Comparison of ENCODE assay signal across 9 cellular contexts in the genomic region with DNA sequence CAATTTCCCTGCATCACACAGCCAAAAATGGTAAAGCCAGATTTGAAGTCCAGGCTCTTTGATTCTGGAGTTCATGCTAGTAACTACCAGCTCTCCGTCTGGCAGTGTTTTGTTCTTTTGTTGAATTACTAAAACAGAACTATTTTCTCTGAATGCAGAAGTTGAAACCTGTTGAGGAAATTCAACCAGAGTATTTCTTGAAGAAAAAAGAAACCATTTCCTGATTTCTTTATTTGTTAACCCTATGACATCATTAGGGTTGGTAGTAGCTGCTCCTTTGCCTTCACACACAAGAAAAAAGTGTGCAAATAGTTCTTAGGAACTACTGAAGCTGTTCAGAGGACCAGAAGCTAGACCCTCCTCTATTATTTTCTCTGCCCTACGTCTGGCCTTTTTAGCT. TPM values are rescaled to one million over a fixed set of nuclear protein-coding genes. Genes with fewer than 3 reads are reported as not detected.
DNase-seq lines count a peak whose midpoint lies in the region; ATAC-seq and TF ChIP-seq lines count a peak whose summit lies in the region.
"Had no signal": no experiment of that assay in that cellular context is flagged by ENCODE, and none has a peak within 500 bp of the region (broad histone marks: within the 10 kb centered on the region; RNA-seq: fewer than 3 reads in every experiment).

No MANE protein-coding gene starts in this region.

- H2BK120ac ChIP-seq in H9 (ENCODE audit: low read depth, low read length, poor library complexity, severe bottlenecking) = no peak overlapping the region

- no peak overlapping the region for H3K4me2 ChIP-seq in GM23248 (ENCODE audit: unreplicated experiment)
- no peak overlapping the region for H3K4me2 ChIP-seq in H9 (ENCODE audit: insufficient read depth, insufficient read length, low read length)

- no peak overlapping the region for H2AFZ ChIP-seq in GM23248
- H2AFZ ChIP-seq in H9 (ENCODE audit: low read length) = no peak overlapping the region

- peak overlapping the region; percentile 91 for H3K27ac ChIP-seq in thymus (ENCODE audit: low read depth)
- H3K27ac ChIP-seq in GM23248 = no peak overlapping the region
- no peak overlapping the region for H3K27ac ChIP-seq in H9 (ENCODE audit: insufficient read length, low read depth, low read length)

- peaks cover 48% of the 10 kb centered on the region for H3F3A ChIP-seq in GM23248 (ENCODE audit: insufficient read depth)

- H3K27ac Mint-ChIP-seq in activated T-cell treated with anti-CD3 and anti-CD28 coated beads, Interleukin-2, amount 50 U/mL, for 72 hours = peak overlapping the region; percentile 95
- peak overlapping the region; percentile 61 to 63 for H3K27ac Mint-ChIP-seq in effector memory CD8-positive, alpha-beta T cell
- no peak overlapping the region for H3K27ac Mint-ChIP-seq in H9

- H3K27me3 Mint-ChIP-seq in activated T-cell treated with anti-CD3 and anti-CD28 coated beads, Interleukin-2, amount 50 U/mL, for 72 hours (ENCODE audit: low read depth) = no peaks in the 10 kb centered on the region
- no peaks in the 10 kb centered on the region for H3K27me3 Mint-ChIP-seq in effector memory CD8-positive, alpha-beta T cell
- H3K27me3 Mint-ChIP-seq in H9 (ENCODE audit: low read depth) = peaks cover 3% of the 10 kb centered on the region; the same call in 1 of the 2 replicates

- H3K18ac ChIP-seq in H9 (ENCODE audit: insufficient read length, low read depth, low read length) = no peak overlapping the region

- no peaks in the 10 kb centered on the region for H4K20me1 ChIP-seq in GM23248 (ENCODE audit: insufficient read depth)
- no peaks in the 10 kb centered on the region for H4K20me1 ChIP-seq in H9 (ENCODE audit: control insufficient read depth, insufficient read depth, insufficient read length)

- H4K8ac ChIP-seq in H9 (replicated peaks; ENCODE audit: insufficient read length, low read depth, low read length) = no peak overlapping the region

- no peak overlapping the region for H2BK5ac ChIP-seq in H9 (ENCODE audit: insufficient read length, low read length)

- H3K9me3 Mint-ChIP-seq in activated T-cell treated with anti-CD3 and anti-CD28 coated beads, Interleukin-2, amount 50 U/mL, for 72 hours = no peaks in the 10 kb centered on the region
- H3K9me3 Mint-ChIP-seq in effector memory CD8-positive, alpha-beta T cell = no peaks in the 10 kb centered on the region
- H3K9me3 Mint-ChIP-seq in H9 = no peaks in the 10 kb centered on the region

- DNase-seq in activated T-cell treated with anti-CD3 and anti-CD28 coated beads, Interleukin-2, amount 50 U/mL, for 72 hours = no peak
- no peak for DNase-seq in activated T-cell treated with anti-CD3 and anti-CD28 coated beads, Interleukin-2, amount 50 U/mL, for 48 hours
- DNase-seq in NOMO-1 treated with dmso at 0.1 percent for 144 hours (lab: John Stamatoyannopoulos, UW; ENCODE audit: unreplicated experiment) (peak; percentile 30), cerebellar cortex (ENCODE audit: low spot score) (no peak), GM23248 (no peak), H9 (no peak)
- no peak for DNase-seq in effector memory CD8-positive, alpha-beta T cell
- DNase-seq: stimulated activated CD4-positive, alpha-beta T cell treated with anti-CD3 and anti-CD28 coated beads, Interleukin-2, amount 100 ng/mL, for 24 hours had no signal

- no peak overlapping the region for H2BK12ac ChIP-seq in H9 (ENCODE audit: insufficient read length, low read depth, low read length)

- no peak overlapping the region for H3K56ac ChIP-seq in H9 (ENCODE audit: insufficient read length, low read depth, low read length)

- H3K4me3 Mint-ChIP-seq in activated T-cell treated with anti-CD3 and anti-CD28 coated beads, Interleukin-2, amount 50 U/mL, for 72 hours = peak overlapping the region; percentile 72 to 75
- H3K4me3 Mint-ChIP-seq in effector memory CD8-positive, alpha-beta T cell = peak overlapping the region in 1 of 2 donors; percentile 48
- no peak overlapping the region for H3K4me3 Mint-ChIP-seq in H9

- H3K9me2 ChIP-seq in GM23248 (ENCODE audit: insufficient read depth) = no peaks in the 10 kb centered on the region

- no peaks in the 10 kb centered on the region for H3K79me1 ChIP-seq in H9 (ENCODE audit: insufficient read depth, low read depth, low read length, poor library complexity, severe bottlenecking)

- no peaks in the 10 kb centered on the region for H3K9me3 ChIP-seq in thymus (ENCODE audit: control insufficient read depth)
- no peaks in the 10 kb centered on the region for H3K9me3 ChIP-seq in GM23248 (ENCODE audit: low read depth)
- no peaks in the 10 kb centered on the region for H3K9me3 ChIP-seq in H9 (ENCODE audit: control insufficient read depth, low read depth, low read length)

- H3K27me3 ChIP-seq in thymus (ENCODE audit: control insufficient read depth, insufficient read depth) (no peaks in the 10 kb centered on the region), GM23248 (replicated peaks; ENCODE audit: insufficient read depth) (no peaks in the 10 kb centered on the region), H9 (ENCODE audit: insufficient read depth, low read length) (no peaks in the 10 kb centered on the region)

- H3K79me2 ChIP-seq in GM23248 (ENCODE audit: insufficient read depth) = peaks cover 69% of the 10 kb centered on the region
- H3K79me2 ChIP-seq in H9 (ENCODE audit: insufficient read depth, low read length) = no peaks in the 10 kb centered on the region

- H3K4me3 ChIP-seq in thymus (ENCODE audit: low read length) (no peak overlapping the region), GM23248 (no peak overlapping the region)

- H2BK20ac ChIP-seq in H9 (ENCODE audit: low read depth, low read length, poor library complexity, severe bottlenecking) = no peak overlapping the region

- peaks cover 5 to 20% of the 10 kb centered on the region in 2 donors for H3K36me3 Mint-ChIP-seq in activated T-cell treated with anti-CD3 and anti-CD28 coated beads, Interleukin-2, amount 50 U/mL, for 72 hours (ENCODE audit: insufficient read depth in 2 of 2)
- peaks cover 5% of the 10 kb centered on the region for H3K36me3 Mint-ChIP-seq in effector memory CD8-positive, alpha-beta T cell (ENCODE audit: insufficient read depth)
- no peaks in the 10 kb centered on the region for H3K36me3 Mint-ChIP-seq in H9 (ENCODE audit: insufficient read depth in 1 of 3, low read depth in 3 of 3)

- in situ Hi-C loops in GM23248 (cut with MboI) = no loop called here

- ATAC-seq in activated T-cell treated with anti-CD3 and anti-CD28 coated beads, Interleukin-2, amount 50 U/mL, for 72 hours (replicated peaks in 1 of 2) = peak in 1 of 2 donors; percentile 23
- peak; percentile 28 for ATAC-seq in effector memory CD8-positive, alpha-beta T cell (replicated peaks)

- 25% methylated on average over 2 of the region's 2 CpGs for WGBS in thymus
- WGBS in GM23248 (ENCODE audit: low coverage in 1 of 2, low lambda C conversion rate in 2 of 2, missing lambda C conversion rate in 2 of 2), 2 experiments = 92 to 93% methylated on average over 2 of the region's 2 CpGs
- no CpG with 5 or more reads among the region's 2 CpGs for WGBS in H9 (ENCODE audit: extremely low coverage, insufficient read length, low lambda C conversion rate)

- no peak overlapping the region for H2BK15ac ChIP-seq in H9 (ENCODE audit: low read depth, low read length)

- H3K9ac ChIP-seq in GM23248 (no peak overlapping the region), H9 (ENCODE audit: extremely low read depth, insufficient read length, low read length) (no peak overlapping the region)

- no peak for TF ChIP-seq CTCF in H9 (conservative IDR thresholded peaks at IDR 0.05)

- H3K36me3 ChIP-seq in thymus (ENCODE audit: control insufficient read depth, insufficient read depth) (no peaks in the 10 kb centered on the region), GM23248 (ENCODE audit: low read depth) (no peaks in the 10 kb centered on the region)

- no peak overlapping the region for H4K5ac ChIP-seq in H9 (ENCODE audit: insufficient read length, low read depth, low read length)

- H3K14ac ChIP-seq in H9 (ENCODE audit: insufficient read depth, low read length) = no peak overlapping the region

- H3K4me1 ChIP-seq in thymus (ENCODE audit: control insufficient read depth, insufficient read depth, low read length) (peaks cover 26% of the 10 kb centered on the region), GM23248 (ENCODE audit: insufficient read depth) (peaks cover 32% of the 10 kb centered on the region), H9 (ENCODE audit: insufficient read depth, low read length) (no peaks in the 10 kb centered on the region)

- H3K23ac ChIP-seq in H9 (ENCODE audit: insufficient read length, low read depth, low read length) = no peak overlapping the region

- H3K4ac ChIP-seq in H9 (ENCODE audit: low read depth, low read length) = no peak overlapping the region

- no peak overlapping the region for H4K91ac ChIP-seq in H9 (ENCODE audit: insufficient read length, low read depth, low read length)

- H3K4me1 Mint-ChIP-seq in activated T-cell treated with anti-CD3 and anti-CD28 coated beads, Interleukin-2, amount 50 U/mL, for 72 hours (ENCODE audit: low read depth) = peaks cover 92% of the 10 kb centered on the region
- peaks cover 41 to 56% of the 10 kb centered on the region in 2 donors for H3K4me1 Mint-ChIP-seq in effector memory CD8-positive, alpha-beta T cell (ENCODE audit: low read depth in 2 of 2)
- peaks cover 16 to 27% of the 10 kb centered on the region in 2 experiments for H3K4me1 Mint-ChIP-seq in H9

- no peak overlapping the region for H2AK5ac ChIP-seq in H9 (ENCODE audit: insufficient read length, low read length)

- no peak overlapping the region for H3T11ph ChIP-seq in H9 (ENCODE audit: low read length)

- no peaks in the 10 kb centered on the region for H3K23me2 ChIP-seq in H9 (ENCODE audit: insufficient read length, low read depth, low read length, poor library complexity, severe bottlenecking)

RNA-seq across cellular contexts. Expression of gene CRTC3, which starts 34.4 kb away (rescaled TPM):
- 10 to 100 TPM; 73.2 to 77.3 TPM for total RNA-seq in activated T-cell treated with anti-CD3 and anti-CD28 coated beads, Interleukin-2, amount 50 U/mL, for 72 hours
- polyA plus RNA-seq in thymus = 17.9 TPM
- 15.7 and 18.6 TPM in 2 replicates for total RNA-seq in GM23248 (2014; rRNA removed; shearing (Covaris generic))
- polyA plus RNA-seq in GM23248 (2016; fragmentation: Nextera tagmentation; extraction: Ambion mirVana) = 16.9 and 18.1 TPM in 2 replicates
- total RNA-seq in H9 (2021) = 3.9 TPM in 2 replicates

Comparison
In these comparisons a context has a peak if more than half of its experiments do, and no peak if none do; other contexts are left out.
1. H3K27ac Mint-ChIP-seq: peak in activated T-cell treated with anti-CD3 and anti-CD28 coated beads, Interleukin-2, amount 50 U/mL, for 72 hours (single experiment) and effector memory CD8-positive, alpha-beta T cell (2 of 2); none in H9 (0 of 3).
2. H3K4me3 Mint-ChIP-seq: peak in activated T-cell treated with anti-CD3 and anti-CD28 coated beads, Interleukin-2, amount 50 U/mL, for 72 hours (2 of 2); none in H9 (0 of 2).